In the genomic region with DNA sequence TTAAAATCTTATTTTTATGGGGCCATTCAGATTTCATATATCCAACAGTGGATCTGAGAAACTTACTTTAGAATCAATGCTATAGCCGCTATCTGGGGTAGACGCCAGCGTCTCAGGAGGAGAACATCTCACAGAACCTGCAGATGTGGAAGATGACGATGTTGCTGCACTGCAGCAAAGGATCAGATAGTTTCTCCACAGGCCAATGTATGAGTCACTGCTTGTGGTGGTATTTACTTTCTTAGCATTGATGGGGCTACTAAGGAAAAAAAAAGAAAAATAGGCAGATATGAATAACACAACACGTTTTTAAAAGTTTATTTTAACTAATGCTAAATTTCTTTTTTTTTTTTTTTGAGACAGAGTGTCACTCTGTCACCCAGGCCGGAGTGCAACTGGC, we compare ENCODE assay signal across 30 cellular contexts.
DNase-seq lines count a peak whose midpoint lies in the region; ATAC-seq, FAIRE-seq and TF ChIP-seq lines count a peak whose summit lies in the region.
"Had no signal": no experiment of that assay in that cellular context is flagged by ENCODE, and none has a peak within 500 bp of the region (broad histone marks: within the 10 kb centered on the region; RNA-seq: fewer than 3 reads in every experiment).

No MANE protein-coding gene starts in this region.

- no peaks in the 10 kb centered on the region for H3K9me3 ChIP-seq in adrenal gland (replicated peaks in 1 of 3)
- H3K9me3 ChIP-seq: esophagus squamous epithelium, heart right ventricle, left ventricle myocardium inferior, pancreas, upper lobe of right lung had no signal

- no peak overlapping the region for H3K27ac Mint-ChIP-seq in endothelial cell (ENCODE audit: unreplicated experiment)
- H3K27ac Mint-ChIP-seq: activated CD8-positive, alpha-beta T cell treated with anti-CD3 and anti-CD28 coated beads for 36 hours; CD4-positive, CD25-positive, alpha-beta regulatory T cell; immature natural killer cell; natural killer cell had no signal

- in situ Hi-C loops in brain microvascular endothelial cell (cut with HindIII; ENCODE audit: low pct_ligation_motif_present, low sequenced_read_pairs): no loop called here

- no peak overlapping the region for H3K27ac ChIP-seq in brain microvascular endothelial cell
- H3K27ac ChIP-seq in adrenal gland: no peak overlapping the region
- H3K27ac ChIP-seq: esophagus squamous epithelium, heart right ventricle, KMS-11, left ventricle myocardium inferior, pancreas, upper lobe of right lung had no signal

- WGBS in adrenal gland, 4 donors: 90 to 94% (median 91%) methylated on average over 6 of the region's 6 CpGs

- H3K4me1 ChIP-seq in adrenal gland (replicated peaks in 1 of 2): peaks cover 0 to 10% of the 10 kb centered on the region in 2 donors
- H3K4me1 ChIP-seq: esophagus squamous epithelium, left ventricle myocardium inferior, pancreas, upper lobe of right lung had no signal

- H3K27me3 ChIP-seq in brain microvascular endothelial cell (replicated peaks): no peaks in the 10 kb centered on the region
- H3K27me3 ChIP-seq in adrenal gland: no peaks in the 10 kb centered on the region
- H3K27me3 ChIP-seq: esophagus squamous epithelium, heart right ventricle, pancreas, upper lobe of right lung had no signal

- no peak for FAIRE-seq in GM12891 (lab: Jason Lieb, UNC)

- DNase-seq in AG08396 (ENCODE audit: low spot score) (peak; percentile 8), HT1080 (ENCODE audit: low read depth) (peak; percentile 43), brain microvascular endothelial cell (peak; percentile 81), foreskin fibroblast (peak; percentile 35 to 60), GM12891 (ENCODE audit: insufficient read length, low spot score) (no peak), endothelial cell (ENCODE audit: low spot score) (no peak), adrenal gland (no peak)
- DNase-seq in activated T-cell treated with anti-CD3 and anti-CD28 coated beads, Interleukin-2, amount 50 U/mL, for 4 hours: no peak
- DNase-seq: ACHN; activated CD8-positive, alpha-beta T cell treated with anti-CD3 and anti-CD28 coated beads for 36 hours; activated gamma-delta T cell treated with Interleukin-2 at 50 U/mL for 16 hours; activated T-cell treated with anti-CD3 and anti-CD28 coated beads for 4 hours; amygdala; CD4-positive, CD25-positive, alpha-beta regulatory T cell; cerebellar nuclear complex; effector CD8-positive, alpha-beta T cell; esophagus squamous epithelium; heart right ventricle; immature natural killer cell; left ventricle myocardium inferior; midbrain; natural killer cell; NCI-H1092; NCI-H187 treated with DMSO at 0.1 percent for 48 hours; NCI-H774; pancreas; upper lobe of right lung had no signal

- intact Hi-C loops in adrenal gland (cut with DNase I): loop anchor here (10.0 kb wide), 2 partner anchors 199 to 389 kb away; no protein-coding TSS in a partner anchor

- no peak for TF ChIP-seq POLR2A in GM12891 (IDR thresholded peaks at IDR 0.05; ENCODE audit: low read depth, low read length)
- TF ChIP-seq POLR2A in adrenal gland (IDR thresholded peaks at IDR 0.05): no peak

- no peaks in the 10 kb centered on the region for H3K4me1 Mint-ChIP-seq in activated T-cell treated with anti-CD3 and anti-CD28 coated beads, Interleukin-2, amount 50 U/mL, for 4 hours (ENCODE audit: low read depth)
- H3K4me1 Mint-ChIP-seq in endothelial cell (ENCODE audit: unreplicated experiment): no peaks in the 10 kb centered on the region
- H3K4me1 Mint-ChIP-seq: immature natural killer cell, natural killer cell had no signal

- no peak overlapping the region for H3K4me3 Mint-ChIP-seq in activated T-cell treated with anti-CD3 and anti-CD28 coated beads, Interleukin-2, amount 50 U/mL, for 4 hours
- no peak overlapping the region for H3K4me3 Mint-ChIP-seq in endothelial cell (ENCODE audit: unreplicated experiment)
- H3K4me3 Mint-ChIP-seq: activated CD8-positive, alpha-beta T cell treated with anti-CD3 and anti-CD28 coated beads for 36 hours; CD4-positive, CD25-positive, alpha-beta regulatory T cell; immature natural killer cell; natural killer cell had no signal

- no peaks in the 10 kb centered on the region for H3K27me3 Mint-ChIP-seq in activated T-cell treated with anti-CD3 and anti-CD28 coated beads, Interleukin-2, amount 50 U/mL, for 4 hours (ENCODE audit: low read depth)
- H3K27me3 Mint-ChIP-seq in endothelial cell (ENCODE audit: unreplicated experiment): no peaks in the 10 kb centered on the region
- H3K27me3 Mint-ChIP-seq: activated CD8-positive, alpha-beta T cell treated with anti-CD3 and anti-CD28 coated beads for 36 hours; CD4-positive, CD25-positive, alpha-beta regulatory T cell had no signal

- H3K36me3 Mint-ChIP-seq in activated T-cell treated with anti-CD3 and anti-CD28 coated beads, Interleukin-2, amount 50 U/mL, for 4 hours (ENCODE audit: insufficient read depth): peaks cover 24% of the 10 kb centered on the region
- H3K36me3 Mint-ChIP-seq in endothelial cell (ENCODE audit: low read depth, unreplicated experiment): peaks cover 14% of the 10 kb centered on the region

- H3K36me3 ChIP-seq in brain microvascular endothelial cell (replicated peaks) (no peaks in the 10 kb centered on the region), adrenal gland (replicated peaks in 1 of 2) (peaks cover 0 to 36% of the 10 kb centered on the region in 2 donors)

- no peaks in the 10 kb centered on the region for H3K9me3 Mint-ChIP-seq in activated T-cell treated with anti-CD3 and anti-CD28 coated beads, Interleukin-2, amount 50 U/mL, for 4 hours
- no peaks in the 10 kb centered on the region for H3K9me3 Mint-ChIP-seq in endothelial cell (ENCODE audit: unreplicated experiment)
- H3K9me3 Mint-ChIP-seq: activated CD8-positive, alpha-beta T cell treated with anti-CD3 and anti-CD28 coated beads for 36 hours; CD4-positive, CD25-positive, alpha-beta regulatory T cell; immature natural killer cell; natural killer cell had no signal

- TF ChIP-seq CTCF in brain microvascular endothelial cell (IDR thresholded peaks at IDR 0.05; ENCODE audit: low read depth, low read length, missing control alignments) (no peak), foreskin fibroblast (IDR thresholded peaks at IDR 0.05; ENCODE audit: low read depth, low read length) (no peak), endothelial cell (IDR thresholded peaks at IDR 0.05; ENCODE audit: unreplicated experiment) (no peak), adrenal gland (IDR thresholded peaks at IDR 0.05) (no peak)

- H3K4me3 ChIP-seq in brain microvascular endothelial cell (ENCODE audit: low read depth, low read length) (no peak overlapping the region), foreskin fibroblast (ENCODE audit: low read depth in 1 of 2, low read length in 2 of 2) (no peak overlapping the region), adrenal gland (no peak overlapping the region)
- H3K4me3 ChIP-seq: esophagus squamous epithelium, heart right ventricle, left ventricle myocardium inferior, pancreas, upper lobe of right lung had no signal

- no peak for ATAC-seq in activated T-cell treated with anti-CD3 and anti-CD28 coated beads, Interleukin-2, amount 50 U/mL, for 4 hours
- ATAC-seq: activated CD4-positive, CD25-positive, alpha-beta regulatory T cell treated with anti-CD3 and anti-CD28 coated beads, Interleukin-2, amount 50 U/mL, for 24 hours; activated CD8-positive, alpha-beta T cell treated with anti-CD3 and anti-CD28 coated beads for 36 hours; heart right ventricle; natural killer cell; pancreas; sciatic nerve; upper lobe of right lung had no signal

TF ChIP-seq in GM12891, 5 proteins besides CTCF, POLR2A, EP300 and RAD21:
- TF ChIP-seq POLR2AphosphoS5 (IDR thresholded peaks at IDR 0.05; ENCODE audit: low read depth, low read length) (no peak), SPI1 (IDR thresholded peaks at IDR 0.05; ENCODE audit: low read depth, low read length) (no peak), POU2F2 (IDR thresholded peaks at IDR 0.05; ENCODE audit: low read depth, low read length) (no peak), TAF1 (IDR thresholded peaks at IDR 0.05; ENCODE audit: low read depth, low read length) (no peak), PAX5 (IDR thresholded peaks at IDR 0.05; ENCODE audit: insufficient read depth, low read length, severe bottlenecking) (no peak)

Comparison
In these comparisons a context has a peak if more than half of its experiments do, and no peak if none do; other contexts are left out.
1. DNase-seq: peak in AG08396 (single experiment), HT1080 (single experiment), brain microvascular endothelial cell (single experiment) and foreskin fibroblast (2 of 2); none in activated T-cell treated with anti-CD3 and anti-CD28 coated beads, Interleukin-2, amount 50 U/mL, for 4 hours (single experiment), GM12891 (single experiment), endothelial cell (single experiment) and adrenal gland (0 of 7).